Comparison of ENCODE assay signal across 1 cellular context in the genomic region with DNA sequence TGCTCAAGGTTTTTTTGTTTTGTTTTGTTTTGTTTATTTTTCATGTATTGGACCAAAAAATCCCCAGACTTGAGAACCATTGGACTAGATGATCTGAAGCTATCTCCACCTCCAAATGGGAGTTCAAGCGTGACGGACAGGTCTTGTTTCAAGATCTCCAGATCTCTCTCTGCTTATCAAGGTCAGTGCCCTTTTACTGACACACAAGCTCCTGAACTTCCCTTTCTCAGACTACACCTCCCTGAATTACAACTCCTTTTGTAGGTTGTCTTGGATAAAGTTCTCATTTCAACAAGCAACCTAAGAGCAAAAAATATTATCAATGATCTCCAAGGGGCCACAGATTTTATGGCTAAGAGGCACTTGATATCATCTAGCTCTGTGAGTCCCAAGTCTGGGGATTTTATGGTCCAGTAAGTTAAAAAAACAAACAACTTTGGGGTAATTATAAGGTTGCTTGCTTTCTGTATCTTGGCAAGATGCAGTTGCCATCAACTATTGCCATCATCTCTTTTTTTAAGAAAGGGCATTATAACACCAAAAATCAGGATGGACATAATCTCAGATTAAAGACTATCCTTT.
TF ChIP-seq lines count a peak whose summit lies in the region.

No MANE protein-coding gene starts in this region.

TF ChIP-seq in HEK293, 187 proteins besides CTCF, POLR2A, EP300 and RAD21 (continued from another document):
- TF ChIP-seq, protein P1, sequence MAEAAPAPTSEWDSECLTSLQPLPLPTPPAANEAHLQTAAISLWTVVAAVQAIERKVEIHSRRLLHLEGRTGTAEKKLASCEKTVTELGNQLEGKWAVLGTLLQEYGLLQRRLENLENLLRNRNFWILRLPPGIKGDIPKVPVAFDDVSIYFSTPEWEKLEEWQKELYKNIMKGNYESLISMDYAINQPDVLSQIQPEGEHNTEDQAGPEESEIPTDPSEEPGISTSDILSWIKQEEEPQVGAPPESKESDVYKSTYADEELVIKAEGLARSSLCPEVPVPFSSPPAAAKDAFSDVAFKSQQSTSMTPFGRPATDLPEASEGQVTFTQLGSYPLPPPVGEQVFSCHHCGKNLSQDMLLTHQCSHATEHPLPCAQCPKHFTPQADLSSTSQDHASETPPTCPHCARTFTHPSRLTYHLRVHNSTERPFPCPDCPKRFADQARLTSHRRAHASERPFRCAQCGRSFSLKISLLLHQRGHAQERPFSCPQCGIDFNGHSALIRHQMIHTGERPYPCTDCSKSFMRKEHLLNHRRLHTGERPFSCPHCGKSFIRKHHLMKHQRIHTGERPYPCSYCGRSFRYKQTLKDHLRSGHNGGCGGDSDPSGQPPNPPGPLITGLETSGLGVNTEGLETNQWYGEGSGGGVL (tag by site-specific recombination; IDR thresholded peaks at IDR 0.05) = no peak
- TF ChIP-seq, protein P2, sequence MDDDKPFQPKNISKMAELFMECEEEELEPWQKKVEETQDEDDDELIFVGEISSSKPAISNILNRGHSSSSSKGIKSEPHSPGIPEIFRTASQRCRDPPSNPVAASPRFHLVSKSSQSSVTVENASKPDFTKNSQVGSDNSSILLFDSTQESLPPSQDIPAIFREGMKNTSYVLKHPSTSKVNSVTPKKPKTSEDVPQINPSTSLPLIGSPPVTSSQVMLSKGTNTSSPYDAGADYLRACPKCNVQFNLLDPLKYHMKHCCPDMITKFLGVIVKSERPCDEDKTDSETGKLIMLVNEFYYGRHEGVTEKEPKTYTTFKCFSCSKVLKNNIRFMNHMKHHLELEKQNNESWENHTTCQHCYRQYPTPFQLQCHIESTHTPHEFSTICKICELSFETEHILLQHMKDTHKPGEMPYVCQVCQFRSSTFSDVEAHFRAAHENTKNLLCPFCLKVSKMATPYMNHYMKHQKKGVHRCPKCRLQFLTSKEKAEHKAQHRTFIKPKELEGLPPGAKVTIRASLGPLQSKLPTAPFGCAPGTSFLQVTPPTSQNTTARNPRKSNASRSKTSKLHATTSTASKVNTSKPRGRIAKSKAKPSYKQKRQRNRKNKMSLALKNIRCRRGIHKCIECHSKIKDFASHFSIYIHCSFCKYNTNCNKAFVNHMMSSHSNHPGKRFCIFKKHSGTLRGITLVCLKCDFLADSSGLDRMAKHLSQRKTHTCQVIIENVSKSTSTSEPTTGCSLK (tag by site-specific recombination; IDR thresholded peaks at IDR 0.05) = no peak
- TF ChIP-seq, protein P3, sequence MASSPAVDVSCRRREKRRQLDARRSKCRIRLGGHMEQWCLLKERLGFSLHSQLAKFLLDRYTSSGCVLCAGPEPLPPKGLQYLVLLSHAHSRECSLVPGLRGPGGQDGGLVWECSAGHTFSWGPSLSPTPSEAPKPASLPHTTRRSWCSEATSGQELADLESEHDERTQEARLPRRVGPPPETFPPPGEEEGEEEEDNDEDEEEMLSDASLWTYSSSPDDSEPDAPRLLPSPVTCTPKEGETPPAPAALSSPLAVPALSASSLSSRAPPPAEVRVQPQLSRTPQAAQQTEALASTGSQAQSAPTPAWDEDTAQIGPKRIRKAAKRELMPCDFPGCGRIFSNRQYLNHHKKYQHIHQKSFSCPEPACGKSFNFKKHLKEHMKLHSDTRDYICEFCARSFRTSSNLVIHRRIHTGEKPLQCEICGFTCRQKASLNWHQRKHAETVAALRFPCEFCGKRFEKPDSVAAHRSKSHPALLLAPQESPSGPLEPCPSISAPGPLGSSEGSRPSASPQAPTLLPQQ (tag by site-specific recombination; IDR thresholded peaks at IDR 0.05) = no peak
- TF ChIP-seq, protein P4, sequence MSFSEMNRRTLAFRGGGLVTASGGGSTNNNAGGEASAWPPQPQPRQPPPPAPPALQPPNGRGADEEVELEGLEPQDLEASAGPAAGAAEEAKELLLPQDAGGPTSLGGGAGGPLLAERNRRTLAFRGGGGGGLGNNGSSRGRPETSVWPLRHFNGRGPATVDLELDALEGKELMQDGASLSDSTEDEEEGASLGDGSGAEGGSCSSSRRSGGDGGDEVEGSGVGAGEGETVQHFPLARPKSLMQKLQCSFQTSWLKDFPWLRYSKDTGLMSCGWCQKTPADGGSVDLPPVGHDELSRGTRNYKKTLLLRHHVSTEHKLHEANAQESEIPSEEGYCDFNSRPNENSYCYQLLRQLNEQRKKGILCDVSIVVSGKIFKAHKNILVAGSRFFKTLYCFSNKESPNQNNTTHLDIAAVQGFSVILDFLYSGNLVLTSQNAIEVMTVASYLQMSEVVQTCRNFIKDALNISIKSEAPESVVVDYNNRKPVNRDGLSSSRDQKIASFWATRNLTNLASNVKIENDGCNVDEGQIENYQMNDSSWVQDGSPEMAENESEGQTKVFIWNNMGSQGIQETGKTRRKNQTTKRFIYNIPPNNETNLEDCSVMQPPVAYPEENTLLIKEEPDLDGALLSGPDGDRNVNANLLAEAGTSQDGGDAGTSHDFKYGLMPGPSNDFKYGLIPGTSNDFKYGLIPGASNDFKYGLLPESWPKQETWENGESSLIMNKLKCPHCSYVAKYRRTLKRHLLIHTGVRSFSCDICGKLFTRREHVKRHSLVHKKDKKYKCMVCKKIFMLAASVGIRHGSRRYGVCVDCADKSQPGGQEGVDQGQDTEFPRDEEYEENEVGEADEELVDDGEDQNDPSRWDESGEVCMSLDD (tag by site-specific recombination; IDR thresholded peaks at IDR 0.05) = no peak
- TF ChIP-seq IKZF3 (tag by site-specific recombination; IDR thresholded peaks at IDR 0.05) = peak; percentile 56; the same call in 1 of the 2 replicates
- TF ChIP-seq ZNF530 (tag by site-specific recombination; IDR thresholded peaks at IDR 0.05; ENCODE audit: low read depth) = no peak
- TF ChIP-seq, protein P5, sequence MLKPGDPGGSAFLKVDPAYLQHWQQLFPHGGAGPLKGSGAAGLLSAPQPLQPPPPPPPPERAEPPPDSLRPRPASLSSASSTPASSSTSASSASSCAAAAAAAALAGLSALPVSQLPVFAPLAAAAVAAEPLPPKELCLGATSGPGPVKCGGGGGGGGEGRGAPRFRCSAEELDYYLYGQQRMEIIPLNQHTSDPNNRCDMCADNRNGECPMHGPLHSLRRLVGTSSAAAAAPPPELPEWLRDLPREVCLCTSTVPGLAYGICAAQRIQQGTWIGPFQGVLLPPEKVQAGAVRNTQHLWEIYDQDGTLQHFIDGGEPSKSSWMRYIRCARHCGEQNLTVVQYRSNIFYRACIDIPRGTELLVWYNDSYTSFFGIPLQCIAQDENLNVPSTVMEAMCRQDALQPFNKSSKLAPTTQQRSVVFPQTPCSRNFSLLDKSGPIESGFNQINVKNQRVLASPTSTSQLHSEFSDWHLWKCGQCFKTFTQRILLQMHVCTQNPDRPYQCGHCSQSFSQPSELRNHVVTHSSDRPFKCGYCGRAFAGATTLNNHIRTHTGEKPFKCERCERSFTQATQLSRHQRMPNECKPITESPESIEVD (tag by site-specific recombination; IDR thresholded peaks at IDR 0.05) = peak; percentile 27; the same call in 1 of the 2 replicates
- no peak for TF ChIP-seq ZNF768 (tag by site-specific recombination; IDR thresholded peaks at IDR 0.05)
- peak; percentile 95 for TF ChIP-seq SP7 (tag by site-specific recombination; IDR thresholded peaks at IDR 0.05)
- no peak for TF ChIP-seq ZFP69B (tag by site-specific recombination; IDR thresholded peaks at IDR 0.05)
- peak; percentile 93 for TF ChIP-seq MZF1 (tag by site-specific recombination; IDR thresholded peaks at IDR 0.05; ENCODE audit: borderline replicate concordance)
- no peak for TF ChIP-seq ZNF211 (tag by site-specific recombination; IDR thresholded peaks at IDR 0.05; ENCODE audit: low read depth)
- TF ChIP-seq, protein P6, sequence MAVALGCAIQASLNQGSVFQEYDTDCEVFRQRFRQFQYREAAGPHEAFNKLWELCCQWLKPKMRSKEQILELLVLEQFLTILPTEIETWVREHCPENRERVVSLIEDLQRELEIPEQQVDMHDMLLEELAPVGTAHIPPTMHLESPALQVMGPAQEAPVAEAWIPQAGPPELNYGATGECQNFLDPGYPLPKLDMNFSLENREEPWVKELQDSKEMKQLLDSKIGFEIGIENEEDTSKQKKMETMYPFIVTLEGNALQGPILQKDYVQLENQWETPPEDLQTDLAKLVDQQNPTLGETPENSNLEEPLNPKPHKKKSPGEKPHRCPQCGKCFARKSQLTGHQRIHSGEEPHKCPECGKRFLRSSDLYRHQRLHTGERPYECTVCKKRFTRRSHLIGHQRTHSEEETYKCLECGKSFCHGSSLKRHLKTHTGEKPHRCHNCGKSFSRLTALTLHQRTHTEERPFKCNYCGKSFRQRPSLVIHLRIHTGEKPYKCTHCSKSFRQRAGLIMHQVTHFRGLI (tag by site-specific recombination; IDR thresholded peaks at IDR 0.05) = no peak
- no peak for TF ChIP-seq ZSCAN30 (tag by site-specific recombination; IDR thresholded peaks at IDR 0.05)
- TF ChIP-seq TCF7L2 (IDR thresholded peaks at IDR 0.05; ENCODE audit: borderline replicate concordance, low read depth, low read length) = peak; percentile 58; the same call in 1 of the 2 replicates
- peak; percentile 80; the same call in 1 of the 2 replicates for TF ChIP-seq TRIM28 (IDR thresholded peaks at IDR 0.05; ENCODE audit: borderline replicate concordance, low read length)
- no peak for TF ChIP-seq ZNF777 (tag by site-specific recombination; IDR thresholded peaks at IDR 0.05; ENCODE audit: borderline replicate concordance)
- no peak for TF ChIP-seq ZNF426 (tag by site-specific recombination; IDR thresholded peaks at IDR 0.05)
- no peak for TF ChIP-seq ZBTB1 (tag by site-specific recombination; IDR thresholded peaks at IDR 0.05)
